Comparison of ENCODE assay signal across 8 cellular contexts in genomic region chr10:75400163-75400768, GRCh38. TPM values are rescaled to one million over a fixed set of nuclear protein-coding genes. Genes with fewer than 3 reads are reported as not detected.
DNase-seq lines count a peak whose midpoint lies in the region; ATAC-seq and TF ChIP-seq lines count a peak whose summit lies in the region.

No MANE protein-coding gene starts in this region.

- no peak for TF ChIP-seq POLR2A in stomach (IDR thresholded peaks at IDR 0.05)

- H3K36me3 Mint-ChIP-seq in activated naive CD8-positive, alpha-beta T cell treated with anti-CD3 and anti-CD28 coated beads, Interleukin-2, amount 50 U/mL, for 24 hours (ENCODE audit: low read depth): no peaks in the 10 kb centered on the region
- H3K36me3 Mint-ChIP-seq in immature natural killer cell: no peaks in the 10 kb centered on the region

- H3K9me3 ChIP-seq in stomach: no peaks in the 10 kb centered on the region

- peak overlapping the region; percentile 93 for H3K4me3 ChIP-seq in ACC112 (ENCODE audit: low read depth, low read length)
- H3K4me3 ChIP-seq in stomach: peak overlapping the region; percentile 75 to 98 (median 87)

- intact Hi-C loops in stomach (cut with DNase I; ENCODE audit: low total_unique reads): no loop called here

- H3K36me3 ChIP-seq in ACC112 (ENCODE audit: insufficient read depth, low read length): no peaks in the 10 kb centered on the region
- peaks cover 6 to 18% (median 12%) of the 10 kb centered on the region in 4 donors for H3K36me3 ChIP-seq in stomach

- peak overlapping the region; percentile 13 for H2AFZ ChIP-seq in ACC112 (ENCODE audit: low read length, unreplicated experiment)

- H3K9me3 Mint-ChIP-seq in activated naive CD8-positive, alpha-beta T cell treated with anti-CD3 and anti-CD28 coated beads, Interleukin-2, amount 50 U/mL, for 24 hours: no peaks in the 10 kb centered on the region
- no peaks in the 10 kb centered on the region for H3K9me3 Mint-ChIP-seq in immature natural killer cell

- peaks cover 52% of the 10 kb centered on the region for H3K79me2 ChIP-seq in ACC112 (ENCODE audit: control insufficient read depth, insufficient read depth, low read length, unreplicated experiment)

- TF ChIP-seq CTCF in GM13976 (IDR thresholded peaks at IDR 0.05; ENCODE audit: borderline replicate concordance, control extremely low read depth, extremely low read depth, insufficient read depth, missing control alignments) (no peak), stomach (IDR thresholded peaks at IDR 0.05) (no peak)

- in situ Hi-C loops in GM13976 (cut with MboI; ENCODE audit: low sequenced_read_pairs, unreplicated experiment): no loop called here

- ATAC-seq in activated naive CD8-positive, alpha-beta T cell treated with anti-CD3 and anti-CD28 coated beads, Interleukin-2, amount 50 U/mL, for 24 hours: no peak
- no peak for ATAC-seq in GM18519 (IDR thresholded peaks at IDR 0.05; ENCODE audit: low FRiP score, unreplicated experiment)

- H3K4me1 Mint-ChIP-seq in activated naive CD8-positive, alpha-beta T cell treated with anti-CD3 and anti-CD28 coated beads, Interleukin-2, amount 50 U/mL, for 24 hours: peaks cover 26% of the 10 kb centered on the region
- peaks cover 27 to 29% of the 10 kb centered on the region in 2 donors for H3K4me1 Mint-ChIP-seq in immature natural killer cell

- no peak for TF ChIP-seq EP300 in stomach (IDR thresholded peaks at IDR 0.05)

- peak overlapping the region; percentile 72 for H3K4me3 Mint-ChIP-seq in activated naive CD8-positive, alpha-beta T cell treated with anti-CD3 and anti-CD28 coated beads, Interleukin-2, amount 50 U/mL, for 24 hours
- H3K4me3 Mint-ChIP-seq in immature natural killer cell: peak overlapping the region; percentile 73 to 82 (median 81)

- WGBS in stomach, 5 donors: 0 to 2% (median 1%) methylated on average over 24 to 39 of the region's 39 CpGs

- no peak overlapping the region for H3K27ac Mint-ChIP-seq in activated naive CD8-positive, alpha-beta T cell treated with anti-CD3 and anti-CD28 coated beads, Interleukin-2, amount 50 U/mL, for 24 hours
- peak overlapping the region in 1 of 6 donors; percentile 8 for H3K27ac Mint-ChIP-seq in immature natural killer cell

- DNase-seq in GM13976 (ENCODE audit: low spot score): peak; percentile 47
- no peak for DNase-seq in activated naive CD8-positive, alpha-beta T cell treated with anti-CD3 and anti-CD28 coated beads, Interleukin-2, amount 50 U/mL, for 24 hours
- DNase-seq in immature natural killer cell: no peak
- no peak for DNase-seq in stomach
- DNase-seq in CD1c-positive myeloid dendritic cell (ENCODE audit: extremely low spot score): no peak
- DNase-seq in MV-4-11 (lab: John Stamatoyannopoulos, UW): no peak

- peaks cover 57% of the 10 kb centered on the region for H3K27me3 Mint-ChIP-seq in activated naive CD8-positive, alpha-beta T cell treated with anti-CD3 and anti-CD28 coated beads, Interleukin-2, amount 50 U/mL, for 24 hours
- peaks cover 11 to 26% (median 25%) of the 10 kb centered on the region in 3 donors for H3K27me3 Mint-ChIP-seq in immature natural killer cell (ENCODE audit: low read depth in 3 of 3)

- H3K27ac ChIP-seq in ACC112 (ENCODE audit: low read depth, low read length): peak overlapping the region; percentile 88
- peak overlapping the region; percentile 92 to 99 (median 96) for H3K27ac ChIP-seq in stomach

- H3K4me1 ChIP-seq in ACC112 (ENCODE audit: control insufficient read depth, insufficient read depth, low read length, unreplicated experiment): peaks cover 3% of the 10 kb centered on the region
- peaks cover 14 to 58% (median 45%) of the 10 kb centered on the region in 4 donors for H3K4me1 ChIP-seq in stomach

- H3K27me3 ChIP-seq in ACC112 (ENCODE audit: insufficient read depth, low read length): no peaks in the 10 kb centered on the region
- peaks cover 0 to 50% (median 0%) of the 10 kb centered on the region in 3 donors for H3K27me3 ChIP-seq in stomach

RNA-seq across cellular contexts. Expression of gene ZNF503, which starts 1.3 kb away (rescaled TPM):
- polyA plus RNA-seq in immature natural killer cell: under 1 TPM; 0.05 to 0.09 (median 0.07) TPM
- total RNA-seq in stomach: 10 to 100 TPM in 2 of 5 donors, 1 to 10 TPM in 3; 3.5 to 24.1 (median 8.2) TPM
- polyA plus RNA-seq in stomach: 10 to 100 TPM; 10.5 to 16.2 (median 15.1) TPM

RNA-seq across cellular contexts. Expression of gene LRMDA, which starts 31.2 kb away (rescaled TPM):
- polyA plus RNA-seq in immature natural killer cell (10 to 100 TPM in 1 of 3 donors, 1 to 10 TPM in 2; 1.7 to 14.2 (median 2.3) TPM), stomach (10 to 100 TPM; 16.9 to 30.2 (median 24.7) TPM)
- total RNA-seq in stomach: 10 to 100 TPM in 1 of 5 donors, 1 to 10 TPM in 3, not detected in 1; 1.3 to 13.6 (median 6.5) TPM

Comparison
In these comparisons a context has a peak if more than half of its experiments do, and no peak if none do; other contexts are left out.
1. RNA of gene ZNF503, which starts 1.3 kb away (polyA plus RNA-seq): 10.5 to 16.2 TPM in stomach; 0.05 to 0.09 TPM in immature natural killer cell; every median in the first group is over 10 times any median in the second.